ENCODE assay signal across 8 cellular contexts in genomic region chr7:47435889-47436312, GRCh38.
DNase-seq lines count a peak whose midpoint lies in the region; ATAC-seq and TF ChIP-seq lines count a peak whose summit lies in the region.

No MANE protein-coding gene starts in this region.

- H3K9me3 ChIP-seq in adipocyte (ENCODE audit: control insufficient read depth, low read length): no peaks in the 10 kb centered on the region
- no peaks in the 10 kb centered on the region for H3K9me3 ChIP-seq in right atrium auricular region
- no peaks in the 10 kb centered on the region for H3K9me3 ChIP-seq in skeletal muscle satellite cell (replicated peaks; ENCODE audit: low read length)
- no peaks in the 10 kb centered on the region for H3K9me3 ChIP-seq in CD8-positive, alpha-beta memory T cell (ENCODE audit: low read length)

- H3K27me3 ChIP-seq in adipocyte (replicated peaks; ENCODE audit: control insufficient read depth, insufficient read depth, low read length) (no peaks in the 10 kb centered on the region), right atrium auricular region (no peaks in the 10 kb centered on the region), skeletal muscle satellite cell (ENCODE audit: control insufficient read depth, insufficient read depth, low read length) (no peaks in the 10 kb centered on the region)
- no peaks in the 10 kb centered on the region for H3K27me3 ChIP-seq in CD8-positive, alpha-beta memory T cell (ENCODE audit: insufficient read depth, low read length, poor library complexity, severe bottlenecking)

- peaks cover 34% of the 10 kb centered on the region for H3K36me3 ChIP-seq in adipocyte (ENCODE audit: control insufficient read depth, insufficient read depth, low read length, severe bottlenecking)
- H3K36me3 ChIP-seq in right atrium auricular region: peaks cover 26% of the 10 kb centered on the region
- peaks cover 59% of the 10 kb centered on the region for H3K36me3 ChIP-seq in skeletal muscle satellite cell (ENCODE audit: insufficient read depth, low read length)
- no peaks in the 10 kb centered on the region for H3K36me3 ChIP-seq in CD8-positive, alpha-beta memory T cell (ENCODE audit: insufficient read depth, low read length)

- H3K9ac ChIP-seq in adipocyte (ENCODE audit: low read length): peak overlapping the region; percentile 60
- H3K9ac ChIP-seq in skeletal muscle satellite cell (ENCODE audit: low read depth, low read length): peak overlapping the region; percentile 10

- CTCF ChIA-PET in CD8-positive, alpha-beta memory T cell (lab: Charles Lee): no interaction called here

- TF ChIP-seq CTCF in right atrium auricular region (IDR thresholded peaks at IDR 0.05): peak; percentile 48 to 88

- TF ChIP-seq EP300 in Ishikawa (IDR thresholded peaks at IDR 0.05; ENCODE audit: borderline replicate concordance): no peak

- no peak overlapping the region for H3K27ac ChIP-seq in right atrium auricular region
- H3K27ac ChIP-seq in CD8-positive, alpha-beta memory T cell (ENCODE audit: low read depth, low read length): no peak overlapping the region

- H3K4me3 ChIP-seq in adipocyte (ENCODE audit: low read length): no peak overlapping the region
- no peak overlapping the region for H3K4me3 ChIP-seq in right atrium auricular region
- no peak overlapping the region for H3K4me3 ChIP-seq in skeletal muscle satellite cell (ENCODE audit: low read length)
- H3K4me3 ChIP-seq in CD8-positive, alpha-beta memory T cell (ENCODE audit: low read length): no peak overlapping the region

- H3K4me3 Mint-ChIP-seq in CD8-positive, alpha-beta memory T cell: no peak overlapping the region

- peaks cover 0 to 4% (median 3%) of the 10 kb centered on the region in 5 donors for H3K9me3 Mint-ChIP-seq in CD8-positive, alpha-beta memory T cell

- no peaks in the 10 kb centered on the region for H3K36me3 Mint-ChIP-seq in CD8-positive, alpha-beta memory T cell

- peak; percentile 68 for TF ChIP-seq RAD21 in Ishikawa (IDR thresholded peaks at IDR 0.05; ENCODE audit: low read depth)

- no peaks in the 10 kb centered on the region for H3K4me1 Mint-ChIP-seq in CD8-positive, alpha-beta memory T cell

- H3K27me3 Mint-ChIP-seq in CD8-positive, alpha-beta memory T cell: peaks cover 0 to 4% of the 10 kb centered on the region in 2 donors

- POLR2A ChIA-PET in CD8-positive, alpha-beta memory T cell (lab: Charles Lee): no interaction called here

- H3K4me2 ChIP-seq in skeletal muscle satellite cell (ENCODE audit: low read length): no peak overlapping the region

- H3K27ac Mint-ChIP-seq in CD8-positive, alpha-beta memory T cell: no peak overlapping the region

- no peak for ATAC-seq in GM19463 (IDR thresholded peaks at IDR 0.05; ENCODE audit: unreplicated experiment)

- DNase-seq in DMS53 treated with DMSO at 0.1 percent for 48 hours (lab: John Stamatoyannopoulos, UW; ENCODE audit: unreplicated experiment) (peak; percentile 36), adipocyte (ENCODE audit: low read depth) (peak; percentile 86), right atrium auricular region (ENCODE audit: low spot score) (peak; percentile 76)
- DNase-seq in activated T-cell treated with anti-CD3 and anti-CD28 coated beads, Interleukin-2, amount 50 U/mL, for 1 hour: no peak
- DNase-seq in CD8-positive, alpha-beta memory T cell: no peak

- peaks cover 16% of the 10 kb centered on the region for H3K4me1 ChIP-seq in adipocyte (ENCODE audit: control insufficient read depth, insufficient read depth, low read length)
- H3K4me1 ChIP-seq in right atrium auricular region: peaks cover 0 to 4% of the 10 kb centered on the region in 2 donors
- peaks cover 24% of the 10 kb centered on the region for H3K4me1 ChIP-seq in skeletal muscle satellite cell (ENCODE audit: control insufficient read depth, insufficient read depth, low read length)
- no peaks in the 10 kb centered on the region for H3K4me1 ChIP-seq in CD8-positive, alpha-beta memory T cell (ENCODE audit: insufficient read depth, low read length)

TF ChIP-seq in Ishikawa, 13 proteins besides CTCF, POLR2A, EP300 and RAD21:
- TF ChIP-seq YY1 (IDR thresholded peaks at IDR 0.05; ENCODE audit: low read depth) (no peak), FOXM1 (IDR thresholded peaks at IDR 0.05; ENCODE audit: borderline replicate concordance, low read depth) (no peak), TEAD4 (IDR thresholded peaks at IDR 0.05) (no peak), CEBPB (IDR thresholded peaks at IDR 0.05) (no peak), CREB1 (IDR thresholded peaks at IDR 0.05; ENCODE audit: low read depth) (no peak), USF1 (IDR thresholded peaks at IDR 0.05) (no peak), NFIC (IDR thresholded peaks at IDR 0.05) (no peak), EGR1 (IDR thresholded peaks at IDR 0.05) (no peak), TAF1 (IDR thresholded peaks at IDR 0.05; ENCODE audit: low read depth) (no peak), TCF12 (IDR thresholded peaks at IDR 0.05; ENCODE audit: low read depth) (no peak), ZBTB7A (IDR thresholded peaks at IDR 0.05; ENCODE audit: low read depth) (no peak)
- TF ChIP-seq, protein P1, sequence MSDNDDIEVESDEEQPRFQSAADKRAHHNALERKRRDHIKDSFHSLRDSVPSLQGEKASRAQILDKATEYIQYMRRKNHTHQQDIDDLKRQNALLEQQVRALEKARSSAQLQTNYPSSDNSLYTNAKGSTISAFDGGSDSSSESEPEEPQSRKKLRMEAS (IDR thresholded peaks at IDR 0.05): no peak
- TF ChIP-seq, protein P2, sequence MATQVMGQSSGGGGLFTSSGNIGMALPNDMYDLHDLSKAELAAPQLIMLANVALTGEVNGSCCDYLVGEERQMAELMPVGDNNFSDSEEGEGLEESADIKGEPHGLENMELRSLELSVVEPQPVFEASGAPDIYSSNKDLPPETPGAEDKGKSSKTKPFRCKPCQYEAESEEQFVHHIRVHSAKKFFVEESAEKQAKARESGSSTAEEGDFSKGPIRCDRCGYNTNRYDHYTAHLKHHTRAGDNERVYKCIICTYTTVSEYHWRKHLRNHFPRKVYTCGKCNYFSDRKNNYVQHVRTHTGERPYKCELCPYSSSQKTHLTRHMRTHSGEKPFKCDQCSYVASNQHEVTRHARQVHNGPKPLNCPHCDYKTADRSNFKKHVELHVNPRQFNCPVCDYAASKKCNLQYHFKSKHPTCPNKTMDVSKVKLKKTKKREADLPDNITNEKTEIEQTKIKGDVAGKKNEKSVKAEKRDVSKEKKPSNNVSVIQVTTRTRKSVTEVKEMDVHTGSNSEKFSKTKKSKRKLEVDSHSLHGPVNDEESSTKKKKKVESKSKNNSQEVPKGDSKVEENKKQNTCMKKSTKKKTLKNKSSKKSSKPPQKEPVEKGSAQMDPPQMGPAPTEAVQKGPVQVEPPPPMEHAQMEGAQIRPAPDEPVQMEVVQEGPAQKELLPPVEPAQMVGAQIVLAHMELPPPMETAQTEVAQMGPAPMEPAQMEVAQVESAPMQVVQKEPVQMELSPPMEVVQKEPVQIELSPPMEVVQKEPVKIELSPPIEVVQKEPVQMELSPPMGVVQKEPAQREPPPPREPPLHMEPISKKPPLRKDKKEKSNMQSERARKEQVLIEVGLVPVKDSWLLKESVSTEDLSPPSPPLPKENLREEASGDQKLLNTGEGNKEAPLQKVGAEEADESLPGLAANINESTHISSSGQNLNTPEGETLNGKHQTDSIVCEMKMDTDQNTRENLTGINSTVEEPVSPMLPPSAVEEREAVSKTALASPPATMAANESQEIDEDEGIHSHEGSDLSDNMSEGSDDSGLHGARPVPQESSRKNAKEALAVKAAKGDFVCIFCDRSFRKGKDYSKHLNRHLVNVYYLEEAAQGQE (IDR thresholded peaks at IDR 0.05; ENCODE audit: low read depth): no peak

Comparison
In these comparisons a context has a peak if more than half of its experiments do, and no peak if none do; other contexts are left out.
1. DNase-seq: peak in DMS53 treated with DMSO at 0.1 percent for 48 hours (single experiment), adipocyte (single experiment) and right atrium auricular region (single experiment); none in activated T-cell treated with anti-CD3 and anti-CD28 coated beads, Interleukin-2, amount 50 U/mL, for 1 hour (single experiment) and CD8-positive, alpha-beta memory T cell (0 of 5).